Comparison of ENCODE assay signal across 20 cellular contexts in the genomic region with DNA sequence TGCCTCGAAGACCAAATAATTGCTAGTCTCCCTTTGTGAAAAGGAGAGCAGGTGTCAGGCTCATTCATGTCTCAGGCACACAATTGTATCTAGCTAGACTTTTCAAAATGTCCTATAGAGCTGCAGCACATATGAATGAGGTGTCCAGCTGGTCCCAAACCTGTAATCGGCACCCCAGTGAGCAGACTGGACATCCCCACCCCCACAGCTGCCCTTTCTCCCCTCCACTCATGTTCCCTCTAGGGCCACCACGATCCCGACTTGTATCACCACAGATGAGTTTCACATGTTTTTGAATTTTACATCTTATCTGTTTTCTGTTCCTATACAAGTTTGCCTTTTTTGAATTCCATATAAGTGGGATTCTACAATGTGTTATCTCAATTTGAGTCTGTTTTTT.
"Had no signal": no experiment of that assay in that cellular context is flagged by ENCODE, and none has a peak within 500 bp of the region (broad histone marks: within the 10 kb centered on the region; RNA-seq: fewer than 3 reads in every experiment).

No MANE protein-coding gene starts in this region.

- DNase-seq: activated CD4-positive, alpha-beta T cell treated with anti-CD3 and anti-CD28 coated beads, Interleukin-2, amount 50 U/mL, for 4 hours; activated effector memory CD4-positive, alpha-beta T cell treated with Interleukin-2 at 50 U/mL for 16 hours; activated T-cell treated with anti-CD3 and anti-CD28 coated beads, Interleukin-2, amount 50 U/mL, for 1 hour; amniotic stem cell; body of pancreas; effector memory CD8-positive, alpha-beta T cell; erythroblast; glutamatergic neuron; immature natural killer cell; left cardiac atrium; naive thymus-derived CD8-positive, alpha-beta T cell; stimulated activated CD4-positive, alpha-beta T cell treated with anti-CD3 and anti-CD28 coated beads, Interleukin-15, amount 100 ng/mL, for 24 hours; stimulated activated CD4-positive, alpha-beta T cell treated with anti-CD3 and anti-CD28 coated beads, Interleukin-4, amount 100 ng/mL, for 24 hours; T-helper 2 cell had no signal

- H3K27ac Mint-ChIP-seq: activated naive CD4-positive, alpha-beta T cell treated with anti-CD3 and anti-CD28 coated beads, Interleukin-2, amount 50 U/mL, for 72 hours; effector memory CD8-positive, alpha-beta T cell; immature natural killer cell; naive thymus-derived CD8-positive, alpha-beta T cell; stimulated activated naive CD8-positive, alpha-beta T cell treated with anti-CD3 and anti-CD28 coated beads, Interleukin-15, Interleukin-2, amounts not matched to agents 100 ng/mL and 50 ng/mL, for 24 hours had no signal

- H3K4me3 ChIP-seq: body of pancreas, lung, thoracic aorta had no signal

- H3K9me3 Mint-ChIP-seq: activated naive CD4-positive, alpha-beta T cell treated with anti-CD3 and anti-CD28 coated beads, Interleukin-2, amount 50 U/mL, for 72 hours; central memory CD8-positive, alpha-beta T cell; dendritic cell treated with granulocyte-macrophage colony-stimulating factor and Interleukin-4, amounts not matched to agents 40 ng/mL and 50 ng/mL, for 4 days; effector memory CD8-positive, alpha-beta T cell; immature natural killer cell; stimulated activated naive CD8-positive, alpha-beta T cell treated with anti-CD3 and anti-CD28 coated beads, Interleukin-15, Interleukin-2, amounts not matched to agents 100 ng/mL and 50 ng/mL, for 24 hours had no signal

- H3K9me3 ChIP-seq: body of pancreas, thoracic aorta had no signal

- H3K4me3 Mint-ChIP-seq: central memory CD8-positive, alpha-beta T cell; dendritic cell treated with granulocyte-macrophage colony-stimulating factor and Interleukin-4, amounts not matched to agents 40 ng/mL and 50 ng/mL, for 4 days; effector memory CD8-positive, alpha-beta T cell; immature natural killer cell; naive thymus-derived CD8-positive, alpha-beta T cell; stimulated activated naive CD8-positive, alpha-beta T cell treated with anti-CD3 and anti-CD28 coated beads, Interleukin-15, Interleukin-2, amounts not matched to agents 100 ng/mL and 50 ng/mL, for 24 hours had no signal

- H3K27me3 ChIP-seq: body of pancreas had no signal

- H3K36me3 ChIP-seq: thoracic aorta had no signal

- H3K4me1 Mint-ChIP-seq: central memory CD8-positive, alpha-beta T cell had no signal

- H3K36me3 Mint-ChIP-seq: activated naive CD4-positive, alpha-beta T cell treated with anti-CD3 and anti-CD28 coated beads, Interleukin-2, amount 50 U/mL, for 72 hours; naive thymus-derived CD8-positive, alpha-beta T cell had no signal
